ENCODE assay signal across 15 cellular contexts in the genomic region with DNA sequence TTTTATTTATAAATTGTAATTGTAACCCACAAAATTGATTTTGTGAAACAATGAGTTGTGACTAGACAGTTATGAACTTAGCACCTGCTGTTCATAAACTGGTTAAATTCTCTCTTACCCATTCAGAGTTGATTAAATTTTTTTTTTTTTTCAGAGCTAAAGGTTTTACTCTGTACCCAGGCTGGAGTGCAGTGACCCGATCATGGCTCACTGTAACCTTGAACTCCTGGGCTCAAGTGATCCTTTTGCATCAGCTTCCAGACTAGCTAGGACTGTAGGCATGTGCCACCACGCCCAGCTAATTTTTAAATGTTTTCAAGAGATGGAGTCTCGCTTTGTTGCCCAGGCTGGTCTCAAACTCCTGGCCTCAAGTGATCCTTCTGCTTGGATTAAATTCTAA.
"Had no signal": no experiment of that assay in that cellular context is flagged by ENCODE, and none has a peak within 500 bp of the region (broad histone marks: within the 10 kb centered on the region; RNA-seq: fewer than 3 reads in every experiment).

No MANE protein-coding gene starts in this region.

- H3K4me3 Mint-ChIP-seq: activated naive CD8-positive, alpha-beta T cell treated with anti-CD3 and anti-CD28 coated beads for 36 hours had no signal

- H3K27ac ChIP-seq: esophagus muscularis mucosa, neutrophil, skin epidermis had no signal

- H3K9me3 Mint-ChIP-seq: activated T-cell treated with anti-CD3 and anti-CD28 coated beads, Interleukin-2, amount 50 U/mL, for 4 hours; stimulated activated effector memory CD8-positive, alpha-beta T cell treated with anti-CD3 and anti-CD28 coated beads, Interleukin-12 subunit alpha, Interleukin-12 subunit beta, amount 100 ng/mL, for 72 hours had no signal

- ATAC-seq: activated T-cell treated with anti-CD3 and anti-CD28 coated beads, Interleukin-2, amount 50 U/mL, for 4 hours; left lung; stimulated activated effector memory CD8-positive, alpha-beta T cell treated with anti-CD3 and anti-CD28 coated beads, Interleukin-12 subunit alpha, Interleukin-12 subunit beta, amount 100 ng/mL, for 72 hours had no signal

- H3K27me3 ChIP-seq: esophagus muscularis mucosa, left lung, neutrophil, tibial artery had no signal

- H3K27ac Mint-ChIP-seq: activated naive CD8-positive, alpha-beta T cell treated with anti-CD3 and anti-CD28 coated beads for 36 hours; stimulated activated effector memory CD8-positive, alpha-beta T cell treated with anti-CD3 and anti-CD28 coated beads, Interleukin-12 subunit alpha, Interleukin-12 subunit beta, amount 100 ng/mL, for 72 hours had no signal

- H3K9me3 ChIP-seq: neutrophil had no signal

- FAIRE-seq: bronchial epithelial cell had no signal

- H3K27me3 Mint-ChIP-seq: activated naive CD8-positive, alpha-beta T cell treated with anti-CD3 and anti-CD28 coated beads for 36 hours had no signal

- DNase-seq: activated CD4-positive, alpha-beta T cell treated with anti-CD3 and anti-CD28 coated beads for 1 hour; activated CD4-positive, alpha-beta T cell treated with anti-CD3 and anti-CD28 coated beads, Interleukin-2, amount 50 U/mL, for 48 hours; activated gamma-delta T cell treated with Interleukin-2 at 50 U/mL for 16 hours; activated naive CD8-positive, alpha-beta T cell treated with anti-CD3 and anti-CD28 coated beads for 36 hours; activated T-cell treated with anti-CD3 and anti-CD28 coated beads, Interleukin-2, amount 50 U/mL, for 4 hours; aorta; islet precursor cell; left lung; midbrain; tibial artery had no signal
